In the genomic region with DNA sequence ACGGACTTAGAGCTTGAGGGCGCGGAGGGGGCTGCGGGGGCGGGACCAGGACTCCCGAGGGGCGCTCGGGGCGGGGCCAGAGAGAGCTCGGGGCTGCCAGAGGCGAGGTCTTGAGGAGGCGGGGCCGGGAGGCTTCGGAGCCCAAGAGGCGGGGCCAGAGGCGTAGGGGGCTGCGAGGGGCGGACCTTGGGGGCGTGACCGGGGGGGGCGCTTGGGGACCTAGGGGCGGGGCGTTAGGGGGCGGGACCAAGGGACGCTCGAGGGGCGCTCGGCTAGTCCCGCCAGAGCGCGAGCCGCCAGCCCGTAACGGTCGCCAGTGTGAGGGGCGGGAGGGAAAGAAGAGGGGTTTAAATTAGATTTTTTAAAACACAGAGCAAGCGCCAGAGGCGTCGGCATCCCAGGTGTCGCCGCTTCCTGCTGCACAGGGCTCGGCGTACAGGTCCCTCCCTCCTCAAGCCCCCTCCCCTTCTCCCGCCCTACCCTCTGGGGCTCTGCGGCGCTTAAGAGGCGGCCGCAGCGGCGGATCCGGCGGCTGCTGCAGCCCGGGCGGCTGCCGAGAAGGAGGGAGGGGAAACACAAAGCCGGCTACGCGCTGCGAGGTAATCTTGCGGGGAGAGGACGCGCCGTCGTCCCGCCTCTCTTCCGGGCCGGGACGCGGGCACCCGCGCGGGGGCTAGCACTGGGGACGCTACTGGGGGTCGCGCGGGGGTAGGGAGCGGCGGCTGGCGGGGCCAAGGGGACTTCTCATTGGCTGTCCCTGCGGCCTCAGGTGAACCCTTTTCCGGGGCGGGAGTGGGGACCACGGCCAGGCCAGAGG, we compare ENCODE assay signal across 1 cellular context.
TF ChIP-seq lines count a peak whose summit lies in the region.

A gene with protein sequence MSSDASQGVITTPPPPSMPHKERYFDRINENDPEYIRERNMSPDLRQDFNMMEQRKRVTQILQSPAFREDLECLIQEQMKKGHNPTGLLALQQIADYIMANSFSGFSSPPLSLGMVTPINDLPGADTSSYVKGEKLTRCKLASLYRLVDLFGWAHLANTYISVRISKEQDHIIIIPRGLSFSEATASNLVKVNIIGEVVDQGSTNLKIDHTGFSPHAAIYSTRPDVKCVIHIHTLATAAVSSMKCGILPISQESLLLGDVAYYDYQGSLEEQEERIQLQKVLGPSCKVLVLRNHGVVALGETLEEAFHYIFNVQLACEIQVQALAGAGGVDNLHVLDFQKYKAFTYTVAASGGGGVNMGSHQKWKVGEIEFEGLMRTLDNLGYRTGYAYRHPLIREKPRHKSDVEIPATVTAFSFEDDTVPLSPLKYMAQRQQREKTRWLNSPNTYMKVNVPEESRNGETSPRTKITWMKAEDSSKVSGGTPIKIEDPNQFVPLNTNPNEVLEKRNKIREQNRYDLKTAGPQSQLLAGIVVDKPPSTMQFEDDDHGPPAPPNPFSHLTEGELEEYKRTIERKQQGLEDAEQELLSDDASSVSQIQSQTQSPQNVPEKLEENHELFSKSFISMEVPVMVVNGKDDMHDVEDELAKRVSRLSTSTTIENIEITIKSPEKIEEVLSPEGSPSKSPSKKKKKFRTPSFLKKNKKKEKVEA (plus strand): TSS at position 284 of the 817 bp plus-strand sequence. CDS start 92,670 bp downstream, outside the sequence.

TF ChIP-seq in HepG2, 621 proteins besides CTCF, POLR2A, EP300 and RAD21 (continued from another document and continues in another):
- TF ChIP-seq, protein P1, sequence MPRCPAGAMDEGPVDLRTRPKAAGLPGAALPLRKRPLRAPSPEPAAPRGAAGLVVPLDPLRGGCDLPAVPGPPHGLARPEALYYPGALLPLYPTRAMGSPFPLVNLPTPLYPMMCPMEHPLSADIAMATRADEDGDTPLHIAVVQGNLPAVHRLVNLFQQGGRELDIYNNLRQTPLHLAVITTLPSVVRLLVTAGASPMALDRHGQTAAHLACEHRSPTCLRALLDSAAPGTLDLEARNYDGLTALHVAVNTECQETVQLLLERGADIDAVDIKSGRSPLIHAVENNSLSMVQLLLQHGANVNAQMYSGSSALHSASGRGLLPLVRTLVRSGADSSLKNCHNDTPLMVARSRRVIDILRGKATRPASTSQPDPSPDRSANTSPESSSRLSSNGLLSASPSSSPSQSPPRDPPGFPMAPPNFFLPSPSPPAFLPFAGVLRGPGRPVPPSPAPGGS (CRISPR knock-in tag; IDR thresholded peaks at IDR 0.05), result no peak
- TF ChIP-seq, protein P2, sequence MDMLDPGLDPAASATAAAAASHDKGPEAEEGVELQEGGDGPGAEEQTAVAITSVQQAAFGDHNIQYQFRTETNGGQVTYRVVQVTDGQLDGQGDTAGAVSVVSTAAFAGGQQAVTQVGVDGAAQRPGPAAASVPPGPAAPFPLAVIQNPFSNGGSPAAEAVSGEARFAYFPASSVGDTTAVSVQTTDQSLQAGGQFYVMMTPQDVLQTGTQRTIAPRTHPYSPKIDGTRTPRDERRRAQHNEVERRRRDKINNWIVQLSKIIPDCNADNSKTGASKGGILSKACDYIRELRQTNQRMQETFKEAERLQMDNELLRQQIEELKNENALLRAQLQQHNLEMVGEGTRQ (IDR thresholded peaks at IDR 0.05; ENCODE audit: low read depth, low read length), result no peak
- TF ChIP-seq, protein P2 (CRISPR knock-in tag; IDR thresholded peaks at IDR 0.05; ENCODE audit: borderline replicate concordance), result no peak
- TF ChIP-seq DR1 (CRISPR knock-in tag; IDR thresholded peaks at IDR 0.05) (no peak), THAP11 (CRISPR knock-in tag; IDR thresholded peaks at IDR 0.05) (peak; percentile 2; the same call in 1 of the 2 replicates), RBM22 (optimal IDR thresholded peaks at IDR 0.05; ENCODE audit: low read length) (no peak), FOXA1 (IDR thresholded peaks at IDR 0.05) (no peak), FOXA1 (CRISPR knock-in tag; IDR thresholded peaks at IDR 0.05) (no peak), U2AF2 (IDR thresholded peaks at IDR 0.05; ENCODE audit: low read depth, low read length) (no peak), ZNF354B (CRISPR knock-in tag; IDR thresholded peaks at IDR 0.05) (0 out of 2 replicates have a peak, but pooled peaks have one; percentile 23), AGO1 (IDR thresholded peaks at IDR 0.05; ENCODE audit: low read depth, low read length, poor library complexity, severe bottlenecking) (no peak), GTF3A (CRISPR knock-in tag; conservative IDR thresholded peaks at IDR 0.05) (no peak), NBN (conservative IDR thresholded peaks at IDR 0.05) (no peak), REL (CRISPR knock-in tag; conservative IDR thresholded peaks at IDR 0.05) (no peak), ZNF766 (CRISPR knock-in tag; IDR thresholded peaks at IDR 0.05; ENCODE audit: borderline replicate concordance) (no peak), ZFP41 (CRISPR knock-in tag; IDR thresholded peaks at IDR 0.05; ENCODE audit: borderline replicate concordance) (no peak), ZNF510 (CRISPR knock-in tag; IDR thresholded peaks at IDR 0.05; ENCODE audit: low read depth) (no peak), ZNF17 (CRISPR knock-in tag; IDR thresholded peaks at IDR 0.05) (no peak)
- TF ChIP-seq, protein P3, sequence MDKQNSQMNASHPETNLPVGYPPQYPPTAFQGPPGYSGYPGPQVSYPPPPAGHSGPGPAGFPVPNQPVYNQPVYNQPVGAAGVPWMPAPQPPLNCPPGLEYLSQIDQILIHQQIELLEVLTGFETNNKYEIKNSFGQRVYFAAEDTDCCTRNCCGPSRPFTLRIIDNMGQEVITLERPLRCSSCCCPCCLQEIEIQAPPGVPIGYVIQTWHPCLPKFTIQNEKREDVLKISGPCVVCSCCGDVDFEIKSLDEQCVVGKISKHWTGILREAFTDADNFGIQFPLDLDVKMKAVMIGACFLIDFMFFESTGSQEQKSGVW (CRISPR knock-in tag; IDR thresholded peaks at IDR 0.05; ENCODE audit: borderline replicate concordance), result no peak
- TF ChIP-seq, protein P4, sequence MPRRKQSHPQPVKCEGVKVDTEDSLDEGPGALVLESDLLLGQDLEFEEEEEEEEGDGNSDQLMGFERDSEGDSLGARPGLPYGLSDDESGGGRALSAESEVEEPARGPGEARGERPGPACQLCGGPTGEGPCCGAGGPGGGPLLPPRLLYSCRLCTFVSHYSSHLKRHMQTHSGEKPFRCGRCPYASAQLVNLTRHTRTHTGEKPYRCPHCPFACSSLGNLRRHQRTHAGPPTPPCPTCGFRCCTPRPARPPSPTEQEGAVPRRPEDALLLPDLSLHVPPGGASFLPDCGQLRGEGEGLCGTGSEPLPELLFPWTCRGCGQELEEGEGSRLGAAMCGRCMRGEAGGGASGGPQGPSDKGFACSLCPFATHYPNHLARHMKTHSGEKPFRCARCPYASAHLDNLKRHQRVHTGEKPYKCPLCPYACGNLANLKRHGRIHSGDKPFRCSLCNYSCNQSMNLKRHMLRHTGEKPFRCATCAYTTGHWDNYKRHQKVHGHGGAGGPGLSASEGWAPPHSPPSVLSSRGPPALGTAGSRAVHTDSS (CRISPR knock-in tag; conservative IDR thresholded peaks at IDR 0.05), result no peak
- TF ChIP-seq, protein P5, sequence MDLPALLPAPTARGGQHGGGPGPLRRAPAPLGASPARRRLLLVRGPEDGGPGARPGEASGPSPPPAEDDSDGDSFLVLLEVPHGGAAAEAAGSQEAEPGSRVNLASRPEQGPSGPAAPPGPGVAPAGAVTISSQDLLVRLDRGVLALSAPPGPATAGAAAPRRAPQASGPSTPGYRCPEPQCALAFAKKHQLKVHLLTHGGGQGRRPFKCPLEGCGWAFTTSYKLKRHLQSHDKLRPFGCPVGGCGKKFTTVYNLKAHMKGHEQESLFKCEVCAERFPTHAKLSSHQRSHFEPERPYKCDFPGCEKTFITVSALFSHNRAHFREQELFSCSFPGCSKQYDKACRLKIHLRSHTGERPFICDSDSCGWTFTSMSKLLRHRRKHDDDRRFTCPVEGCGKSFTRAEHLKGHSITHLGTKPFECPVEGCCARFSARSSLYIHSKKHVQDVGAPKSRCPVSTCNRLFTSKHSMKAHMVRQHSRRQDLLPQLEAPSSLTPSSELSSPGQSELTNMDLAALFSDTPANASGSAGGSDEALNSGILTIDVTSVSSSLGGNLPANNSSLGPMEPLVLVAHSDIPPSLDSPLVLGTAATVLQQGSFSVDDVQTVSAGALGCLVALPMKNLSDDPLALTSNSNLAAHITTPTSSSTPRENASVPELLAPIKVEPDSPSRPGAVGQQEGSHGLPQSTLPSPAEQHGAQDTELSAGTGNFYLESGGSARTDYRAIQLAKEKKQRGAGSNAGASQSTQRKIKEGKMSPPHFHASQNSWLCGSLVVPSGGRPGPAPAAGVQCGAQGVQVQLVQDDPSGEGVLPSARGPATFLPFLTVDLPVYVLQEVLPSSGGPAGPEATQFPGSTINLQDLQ (CRISPR knock-in tag; IDR thresholded peaks at IDR 0.05), result no peak; the same call in 1 of the 2 replicates
- TF ChIP-seq, protein P6, sequence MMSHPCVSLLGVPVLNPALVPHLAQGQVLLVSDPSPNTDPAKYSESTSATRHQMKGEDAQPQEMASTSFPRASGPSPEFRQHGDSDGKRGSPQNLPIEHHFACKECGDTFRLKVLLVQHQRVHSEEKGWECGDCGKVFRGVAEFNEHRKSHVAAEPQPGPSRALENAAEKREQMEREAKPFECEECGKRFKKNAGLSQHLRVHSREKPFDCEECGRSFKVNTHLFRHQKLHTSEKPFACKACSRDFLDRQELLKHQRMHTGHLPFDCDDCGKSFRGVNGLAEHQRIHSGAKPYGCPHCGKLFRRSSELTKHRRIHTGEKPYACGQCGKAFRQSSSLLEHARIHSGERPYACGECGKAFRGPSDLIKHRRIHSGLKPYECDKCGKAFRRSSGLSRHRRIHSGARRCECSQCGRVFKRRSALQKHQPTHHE (CRISPR knock-in tag; IDR thresholded peaks at IDR 0.05; ENCODE audit: borderline replicate concordance), result no peak
- TF ChIP-seq, protein P7, sequence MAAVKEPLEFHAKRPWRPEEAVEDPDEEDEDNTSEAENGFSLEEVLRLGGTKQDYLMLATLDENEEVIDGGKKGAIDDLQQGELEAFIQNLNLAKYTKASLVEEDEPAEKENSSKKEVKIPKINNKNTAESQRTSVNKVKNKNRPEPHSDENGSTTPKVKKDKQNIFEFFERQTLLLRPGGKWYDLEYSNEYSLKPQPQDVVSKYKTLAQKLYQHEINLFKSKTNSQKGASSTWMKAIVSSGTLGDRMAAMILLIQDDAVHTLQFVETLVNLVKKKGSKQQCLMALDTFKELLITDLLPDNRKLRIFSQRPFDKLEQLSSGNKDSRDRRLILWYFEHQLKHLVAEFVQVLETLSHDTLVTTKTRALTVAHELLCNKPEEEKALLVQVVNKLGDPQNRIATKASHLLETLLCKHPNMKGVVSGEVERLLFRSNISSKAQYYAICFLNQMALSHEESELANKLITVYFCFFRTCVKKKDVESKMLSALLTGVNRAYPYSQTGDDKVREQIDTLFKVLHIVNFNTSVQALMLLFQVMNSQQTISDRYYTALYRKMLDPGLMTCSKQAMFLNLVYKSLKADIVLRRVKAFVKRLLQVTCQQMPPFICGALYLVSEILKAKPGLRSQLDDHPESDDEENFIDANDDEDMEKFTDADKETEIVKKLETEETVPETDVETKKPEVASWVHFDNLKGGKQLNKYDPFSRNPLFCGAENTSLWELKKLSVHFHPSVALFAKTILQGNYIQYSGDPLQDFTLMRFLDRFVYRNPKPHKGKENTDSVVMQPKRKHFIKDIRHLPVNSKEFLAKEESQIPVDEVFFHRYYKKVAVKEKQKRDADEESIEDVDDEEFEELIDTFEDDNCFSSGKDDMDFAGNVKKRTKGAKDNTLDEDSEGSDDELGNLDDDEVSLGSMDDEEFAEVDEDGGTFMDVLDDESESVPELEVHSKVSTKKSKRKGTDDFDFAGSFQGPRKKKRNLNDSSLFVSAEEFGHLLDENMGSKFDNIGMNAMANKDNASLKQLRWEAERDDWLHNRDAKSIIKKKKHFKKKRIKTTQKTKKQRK (IDR thresholded peaks at IDR 0.05; ENCODE audit: low read length), result no peak
- TF ChIP-seq, protein P8, sequence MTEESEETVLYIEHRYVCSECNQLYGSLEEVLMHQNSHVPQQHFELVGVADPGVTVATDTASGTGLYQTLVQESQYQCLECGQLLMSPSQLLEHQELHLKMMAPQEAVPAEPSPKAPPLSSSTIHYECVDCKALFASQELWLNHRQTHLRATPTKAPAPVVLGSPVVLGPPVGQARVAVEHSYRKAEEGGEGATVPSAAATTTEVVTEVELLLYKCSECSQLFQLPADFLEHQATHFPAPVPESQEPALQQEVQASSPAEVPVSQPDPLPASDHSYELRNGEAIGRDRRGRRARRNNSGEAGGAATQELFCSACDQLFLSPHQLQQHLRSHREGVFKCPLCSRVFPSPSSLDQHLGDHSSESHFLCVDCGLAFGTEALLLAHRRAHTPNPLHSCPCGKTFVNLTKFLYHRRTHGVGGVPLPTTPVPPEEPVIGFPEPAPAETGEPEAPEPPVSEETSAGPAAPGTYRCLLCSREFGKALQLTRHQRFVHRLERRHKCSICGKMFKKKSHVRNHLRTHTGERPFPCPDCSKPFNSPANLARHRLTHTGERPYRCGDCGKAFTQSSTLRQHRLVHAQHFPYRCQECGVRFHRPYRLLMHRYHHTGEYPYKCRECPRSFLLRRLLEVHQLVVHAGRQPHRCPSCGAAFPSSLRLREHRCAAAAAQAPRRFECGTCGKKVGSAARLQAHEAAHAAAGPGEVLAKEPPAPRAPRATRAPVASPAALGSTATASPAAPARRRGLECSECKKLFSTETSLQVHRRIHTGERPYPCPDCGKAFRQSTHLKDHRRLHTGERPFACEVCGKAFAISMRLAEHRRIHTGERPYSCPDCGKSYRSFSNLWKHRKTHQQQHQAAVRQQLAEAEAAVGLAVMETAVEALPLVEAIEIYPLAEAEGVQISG (CRISPR knock-in tag; IDR thresholded peaks at IDR 0.05), result no peak
- TF ChIP-seq, protein P9, sequence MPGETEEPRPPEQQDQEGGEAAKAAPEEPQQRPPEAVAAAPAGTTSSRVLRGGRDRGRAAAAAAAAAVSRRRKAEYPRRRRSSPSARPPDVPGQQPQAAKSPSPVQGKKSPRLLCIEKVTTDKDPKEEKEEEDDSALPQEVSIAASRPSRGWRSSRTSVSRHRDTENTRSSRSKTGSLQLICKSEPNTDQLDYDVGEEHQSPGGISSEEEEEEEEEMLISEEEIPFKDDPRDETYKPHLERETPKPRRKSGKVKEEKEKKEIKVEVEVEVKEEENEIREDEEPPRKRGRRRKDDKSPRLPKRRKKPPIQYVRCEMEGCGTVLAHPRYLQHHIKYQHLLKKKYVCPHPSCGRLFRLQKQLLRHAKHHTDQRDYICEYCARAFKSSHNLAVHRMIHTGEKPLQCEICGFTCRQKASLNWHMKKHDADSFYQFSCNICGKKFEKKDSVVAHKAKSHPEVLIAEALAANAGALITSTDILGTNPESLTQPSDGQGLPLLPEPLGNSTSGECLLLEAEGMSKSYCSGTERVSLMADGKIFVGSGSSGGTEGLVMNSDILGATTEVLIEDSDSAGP (CRISPR knock-in tag; IDR thresholded peaks at IDR 0.05; ENCODE audit: borderline replicate concordance), result peak; percentile 62; the same call in 1 of the 2 replicates
- TF ChIP-seq, protein P10, sequence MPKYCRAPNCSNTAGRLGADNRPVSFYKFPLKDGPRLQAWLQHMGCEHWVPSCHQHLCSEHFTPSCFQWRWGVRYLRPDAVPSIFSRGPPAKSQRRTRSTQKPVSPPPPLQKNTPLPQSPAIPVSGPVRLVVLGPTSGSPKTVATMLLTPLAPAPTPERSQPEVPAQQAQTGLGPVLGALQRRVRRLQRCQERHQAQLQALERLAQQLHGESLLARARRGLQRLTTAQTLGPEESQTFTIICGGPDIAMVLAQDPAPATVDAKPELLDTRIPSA (CRISPR knock-in tag; IDR thresholded peaks at IDR 0.05; ENCODE audit: borderline replicate concordance), result no peak
